Comparison of ENCODE assay signal across 1 cellular context in genomic region chr15:67520976-67521769, GRCh38.
TF ChIP-seq lines count a peak whose summit lies in the region.

Gene C15orf61, plus strand, starts transcription at chr15:67521131. Its CDS starts 118 bp downstream, at chr15:67521249.

TF ChIP-seq in HepG2, 621 proteins besides CTCF, POLR2A, EP300 and RAD21 (continued from another document and continues in another):
- peak; percentile 49; the same call in 1 of the 2 replicates for TF ChIP-seq DZIP1 (CRISPR knock-in tag; IDR thresholded peaks at IDR 0.05)
- peak; percentile 96 for TF ChIP-seq BATF2 (CRISPR knock-in tag; IDR thresholded peaks at IDR 0.05)
- no peak for TF ChIP-seq SCMH1 (CRISPR knock-in tag; IDR thresholded peaks at IDR 0.05; ENCODE audit: borderline replicate concordance)
- TF ChIP-seq BHLHE40 (IDR thresholded peaks at IDR 0.05; ENCODE audit: low read length) = peak; percentile 91
- peak; percentile 68 for TF ChIP-seq JUN (CRISPR knock-in tag; IDR thresholded peaks at IDR 0.05)
- no peak; the same call in 1 of the 2 replicates for TF ChIP-seq ZNF513 (CRISPR knock-in tag; conservative IDR thresholded peaks at IDR 0.05)
- TF ChIP-seq ZNF276 (CRISPR knock-in tag; IDR thresholded peaks at IDR 0.05; ENCODE audit: low read depth) = peak; percentile 90
- TF ChIP-seq ZBTB42 (CRISPR knock-in tag; IDR thresholded peaks at IDR 0.05) = no peak
- peak; percentile 90 for TF ChIP-seq ZMAT3 (CRISPR knock-in tag; conservative IDR thresholded peaks at IDR 0.05)
- TF ChIP-seq ATRX (CRISPR knock-in tag; IDR thresholded peaks at IDR 0.05; ENCODE audit: borderline replicate concordance) = no peak
- TF ChIP-seq MTF2 (CRISPR knock-in tag; IDR thresholded peaks at IDR 0.05; ENCODE audit: borderline replicate concordance) = no peak
- TF ChIP-seq NFIB (CRISPR knock-in tag; IDR thresholded peaks at IDR 0.05; ENCODE audit: borderline replicate concordance) = peak; percentile 97; the same call in 1 of the 2 replicates
- TF ChIP-seq SRY (CRISPR knock-in tag; IDR thresholded peaks at IDR 0.05) = peak; percentile 87
- no peak for TF ChIP-seq FOXP1 (IDR thresholded peaks at IDR 0.05)
- no peak for TF ChIP-seq FOXP1 (CRISPR knock-in tag; IDR thresholded peaks at IDR 0.05)
- TF ChIP-seq ZNF577 (CRISPR knock-in tag; IDR thresholded peaks at IDR 0.05; ENCODE audit: borderline replicate concordance, low read depth) = no peak
- TF ChIP-seq ZBTB7A (CRISPR knock-in tag; IDR thresholded peaks at IDR 0.05) = no peak; the same call in 1 of the 2 replicates
- TF ChIP-seq IRF2 (CRISPR knock-in tag; IDR thresholded peaks at IDR 0.05) = no peak; the same call in 1 of the 2 replicates
- no peak for TF ChIP-seq CREBL2 (CRISPR knock-in tag; IDR thresholded peaks at IDR 0.05; ENCODE audit: borderline replicate concordance)
- TF ChIP-seq ZNF652 (CRISPR knock-in tag; IDR thresholded peaks at IDR 0.05; ENCODE audit: borderline replicate concordance, low read depth) = no peak
- peak; percentile 15; the same call in 1 of the 2 replicates for TF ChIP-seq MIXL1 (CRISPR knock-in tag; IDR thresholded peaks at IDR 0.05)
- TF ChIP-seq ZMYM3 (CRISPR knock-in tag; IDR thresholded peaks at IDR 0.05) = peak; percentile 64; the same call in 1 of the 2 replicates
- TF ChIP-seq ZNF609 (CRISPR knock-in tag; IDR thresholded peaks at IDR 0.05; ENCODE audit: borderline replicate concordance) = no peak; the same call in 1 of the 2 replicates
- TF ChIP-seq CAMTA2 (CRISPR knock-in tag; IDR thresholded peaks at IDR 0.05; ENCODE audit: borderline replicate concordance) = peak; percentile 77
- TF ChIP-seq ZNF180 (CRISPR knock-in tag; IDR thresholded peaks at IDR 0.05; ENCODE audit: borderline replicate concordance, low read depth) = no peak
- peak; percentile 57; the same call in 1 of the 2 replicates for TF ChIP-seq ZNF430 (CRISPR knock-in tag; IDR thresholded peaks at IDR 0.05)
- peak; percentile 87; the same call in 1 of the 2 replicates for TF ChIP-seq ZFP91 (CRISPR knock-in tag; IDR thresholded peaks at IDR 0.05; ENCODE audit: borderline replicate concordance)
- peak; percentile 49; the same call in 1 of the 2 replicates for TF ChIP-seq ETV5 (CRISPR knock-in tag; IDR thresholded peaks at IDR 0.05; ENCODE audit: borderline replicate concordance)
- TF ChIP-seq RFXANK (CRISPR knock-in tag; IDR thresholded peaks at IDR 0.05) = no peak
- peak; percentile 24; the same call in 1 of the 2 replicates for TF ChIP-seq GATAD1 (CRISPR knock-in tag; IDR thresholded peaks at IDR 0.05)
- peak; percentile 45; the same call in 1 of the 2 replicates for TF ChIP-seq MEF2D (CRISPR knock-in tag; IDR thresholded peaks at IDR 0.05)
- no peak; the same call in 1 of the 2 replicates for TF ChIP-seq ATF5 (CRISPR knock-in tag; IDR thresholded peaks at IDR 0.05; ENCODE audit: low read depth)
- no peak for TF ChIP-seq PCBP1 (IDR thresholded peaks at IDR 0.05; ENCODE audit: borderline replicate concordance, low read depth, low read length)
- TF ChIP-seq XBP1 (CRISPR knock-in tag; IDR thresholded peaks at IDR 0.05) = peak; percentile 60; the same call in 1 of the 2 replicates
- TF ChIP-seq ZSCAN25 (CRISPR knock-in tag; IDR thresholded peaks at IDR 0.05) = peak; percentile 27; the same call in 1 of the 2 replicates
- TF ChIP-seq ZNF691 (CRISPR knock-in tag; IDR thresholded peaks at IDR 0.05; ENCODE audit: borderline replicate concordance, low read depth) = peak; percentile 92; the same call in 1 of the 2 replicates
- TF ChIP-seq ZNF746 (CRISPR knock-in tag; IDR thresholded peaks at IDR 0.05) = peak; percentile 37; the same call in 1 of the 2 replicates
- TF ChIP-seq ZNF333 (CRISPR knock-in tag; IDR thresholded peaks at IDR 0.05; ENCODE audit: borderline replicate concordance) = peak; percentile 93; the same call in 1 of the 2 replicates
- TF ChIP-seq GABPA (IDR thresholded peaks at IDR 0.05; ENCODE audit: low read depth, low read length) = no peak
- no peak for TF ChIP-seq GABPA (CRISPR knock-in tag; IDR thresholded peaks at IDR 0.05; ENCODE audit: low read depth)
- no peak for TF ChIP-seq ZNF597 (CRISPR knock-in tag; IDR thresholded peaks at IDR 0.05)
- no peak for TF ChIP-seq ZNF468 (CRISPR knock-in tag; IDR thresholded peaks at IDR 0.05)
- peak; percentile 58; the same call in 1 of the 2 replicates for TF ChIP-seq SPEN (CRISPR knock-in tag; IDR thresholded peaks at IDR 0.05; ENCODE audit: low read depth)
- no peak for TF ChIP-seq PAWR (CRISPR knock-in tag; IDR thresholded peaks at IDR 0.05; ENCODE audit: borderline replicate concordance)
- TF ChIP-seq POLR2AphosphoS5 (IDR thresholded peaks at IDR 0.05; ENCODE audit: low read depth, low read length) = peak; percentile 59
- TF ChIP-seq NR2F2 (IDR thresholded peaks at IDR 0.05; ENCODE audit: borderline replicate concordance, low read depth) = no peak; the same call in 1 of the 2 replicates
- TF ChIP-seq ZNF777 (CRISPR knock-in tag; IDR thresholded peaks at IDR 0.05) = peak; percentile 85
- no peak for TF ChIP-seq SMC3 (IDR thresholded peaks at IDR 0.05; ENCODE audit: low read length)
- TF ChIP-seq ZBTB38 (CRISPR knock-in tag; IDR thresholded peaks at IDR 0.05) = peak; percentile 72; the same call in 1 of the 2 replicates
